In the genomic region with DNA sequence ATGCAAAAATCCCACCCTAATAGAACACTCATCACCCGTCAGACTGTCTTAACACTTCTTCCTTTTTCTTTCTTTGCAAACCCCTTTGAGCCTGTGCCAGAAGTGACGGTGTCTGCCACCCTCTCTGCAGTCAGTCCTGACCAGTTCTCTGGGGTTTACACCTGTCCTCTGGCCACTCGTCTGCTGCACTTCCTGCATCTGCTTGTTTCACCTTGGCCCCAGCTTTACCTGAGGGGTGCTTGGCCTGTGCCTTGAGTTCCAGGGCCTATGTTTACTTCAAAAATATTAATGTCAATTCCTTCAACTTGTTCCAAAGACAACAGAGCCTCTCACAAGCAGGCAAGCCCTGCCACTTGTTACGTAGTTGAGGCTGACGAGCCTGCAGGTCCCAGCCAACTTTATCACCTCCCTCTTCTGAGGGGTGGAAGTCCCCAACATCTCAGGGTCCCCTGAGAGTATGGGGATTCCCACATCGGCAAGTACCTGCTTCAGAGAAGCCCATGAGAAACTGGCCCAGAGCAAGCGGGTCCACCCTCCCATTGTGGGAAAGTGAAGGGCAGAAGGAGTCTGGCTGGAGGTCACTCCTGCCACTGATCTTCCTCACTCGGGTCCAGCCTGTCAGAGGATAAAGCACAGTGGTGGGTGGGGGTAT, we compare ENCODE assay signal across 9 cellular contexts.
DNase-seq lines count a peak whose midpoint lies in the region; ATAC-seq, FAIRE-seq and TF ChIP-seq lines count a peak whose summit lies in the region.
"Had no signal": no experiment of that assay in that cellular context is flagged by ENCODE, and none has a peak within 500 bp of the region (broad histone marks: within the 10 kb centered on the region; RNA-seq: fewer than 3 reads in every experiment).

No MANE protein-coding gene starts in this region.

- H3K4me3 ChIP-seq in OCI-LY7 (ENCODE audit: low read depth, low read length, poor library complexity, severe bottlenecking), result no peak overlapping the region

- BruUV-seq in OCI-LY7 (replicated peaks; lab: Mats Ljungman, UMichigan), result no TSS peak

- H3K4me1 Mint-ChIP-seq in activated T-cell treated with anti-CD3 and anti-CD28 coated beads, Interleukin-2, amount 50 U/mL, for 24 hours (ENCODE audit: low read depth), result no peaks in the 10 kb centered on the region
- no peaks in the 10 kb centered on the region for H3K4me1 Mint-ChIP-seq in stimulated activated naive CD8-positive, alpha-beta T cell treated with anti-CD3 and anti-CD28 coated beads, Interleukin-15, amount 100 ng/mL, for 72 hours

- H3K27ac Mint-ChIP-seq in activated T-cell treated with anti-CD3 and anti-CD28 coated beads, Interleukin-2, amount 50 U/mL, for 24 hours, result peak overlapping the region; percentile 37
- H3K27ac Mint-ChIP-seq in stimulated activated naive CD8-positive, alpha-beta T cell treated with anti-CD3 and anti-CD28 coated beads, Interleukin-15, amount 100 ng/mL, for 72 hours, result no peak overlapping the region

- no peak overlapping the region for H3K4me3 Mint-ChIP-seq in activated T-cell treated with anti-CD3 and anti-CD28 coated beads, Interleukin-2, amount 50 U/mL, for 24 hours
- H3K4me3 Mint-ChIP-seq in stimulated activated naive CD8-positive, alpha-beta T cell treated with anti-CD3 and anti-CD28 coated beads, Interleukin-15, amount 100 ng/mL, for 72 hours, result peak overlapping the region in 1 of 2 donors; percentile 15

- H3K9me3 Mint-ChIP-seq in activated T-cell treated with anti-CD3 and anti-CD28 coated beads, Interleukin-2, amount 50 U/mL, for 24 hours, result no peaks in the 10 kb centered on the region
- no peaks in the 10 kb centered on the region for H3K9me3 Mint-ChIP-seq in stimulated activated naive CD8-positive, alpha-beta T cell treated with anti-CD3 and anti-CD28 coated beads, Interleukin-15, amount 100 ng/mL, for 72 hours

- H3K9me3 ChIP-seq in OCI-LY7 (ENCODE audit: low read length), result no peaks in the 10 kb centered on the region

- TF ChIP-seq CTCF in OCI-LY7 (conservative IDR thresholded peaks at IDR 0.05; ENCODE audit: low read length), result no peak

- no peaks in the 10 kb centered on the region for H3K36me3 Mint-ChIP-seq in activated T-cell treated with anti-CD3 and anti-CD28 coated beads, Interleukin-2, amount 50 U/mL, for 24 hours (ENCODE audit: low read depth)

- DNase-seq in activated T-cell treated with anti-CD3 and anti-CD28 coated beads, Interleukin-2, amount 50 U/mL, for 24 hours, result no peak
- DNase-seq in activated T-cell treated with anti-CD3 and anti-CD28 coated beads, Interleukin-2, amount 50 U/mL, for 48 hours, result no peak
- peak; percentile 46 for DNase-seq in OCI-LY7 (ENCODE audit: low spot score)
- DNase-seq in stimulated activated naive CD8-positive, alpha-beta T cell treated with anti-CD3 and anti-CD28 coated beads, Interleukin-15, amount 100 ng/mL, for 72 hours, result no peak
- no peak for DNase-seq in NCI-H1436 treated with DMSO at 0.1 percent for 48 hours (lab: John Stamatoyannopoulos, UW)
- DNase-seq in NCI-H2029 (lab: John Stamatoyannopoulos, UW), result no peak
- DNase-seq in urothelium cell line (ENCODE audit: low spot score), result no peak
- DNase-seq: effector CD8-positive, alpha-beta T cell had no signal

- H3K36me3 ChIP-seq in OCI-LY7 (ENCODE audit: insufficient read depth, low read length), result no peaks in the 10 kb centered on the region

- FAIRE-seq in urothelium cell line (lab: Jason Lieb, UNC), result no peak

- intact Hi-C loops in OCI-LY7 (cut with micrococcal nuclease; ENCODE audit: unreplicated experiment), result no loop called here

- no peak overlapping the region for H3K27ac ChIP-seq in OCI-LY7 (ENCODE audit: low read depth, low read length, poor library complexity, severe bottlenecking)

- H3K79me2 ChIP-seq in OCI-LY7 (ENCODE audit: insufficient read depth, low read depth, low read length), result no peaks in the 10 kb centered on the region

- peak overlapping the region; percentile 95 for H2AFZ ChIP-seq in OCI-LY7 (ENCODE audit: low read length)

- CTCF ChIA-PET in OCI-LY7 (lab: Charles Lee; ENCODE audit: unreplicated experiment), result interaction anchor here (0.9 kb wide), 1 partner anchor 177 kb away, joined by 3 read pairs; no protein-coding TSS in a partner anchor

- no peaks in the 10 kb centered on the region for H4K20me1 ChIP-seq in OCI-LY7 (ENCODE audit: insufficient read depth, low read length)

- peak overlapping the region; percentile 43 for H3K4me2 ChIP-seq in OCI-LY7 (ENCODE audit: low read length)

- H3K27me3 Mint-ChIP-seq in activated T-cell treated with anti-CD3 and anti-CD28 coated beads, Interleukin-2, amount 50 U/mL, for 24 hours, result no peaks in the 10 kb centered on the region
- H3K27me3 Mint-ChIP-seq in stimulated activated naive CD8-positive, alpha-beta T cell treated with anti-CD3 and anti-CD28 coated beads, Interleukin-15, amount 100 ng/mL, for 72 hours, result no peaks in the 10 kb centered on the region

- peaks cover 77% of the 10 kb centered on the region for H3K4me1 ChIP-seq in OCI-LY7 (ENCODE audit: insufficient read depth, low read length, poor library complexity, severe bottlenecking)

- peak; percentile 63 for ATAC-seq in HG02610 (IDR thresholded peaks at IDR 0.05; ENCODE audit: unreplicated experiment)
- peak; percentile 31 for ATAC-seq in stimulated activated naive CD8-positive, alpha-beta T cell treated with anti-CD3 and anti-CD28 coated beads, Interleukin-15, amount 100 ng/mL, for 72 hours

- POLR2A ChIA-PET in OCI-LY7 (lab: Charles Lee), result interaction anchor here (0.6 to 2.2 kb wide), 10 partner anchors 9 to 187 kb away, joined by 3 to 7 read pairs (median 3); no protein-coding TSS in a partner anchor

- H3K9me2 ChIP-seq in OCI-LY7 (ENCODE audit: insufficient read depth, low read length), result no peaks in the 10 kb centered on the region
